In genomic region chr2:30421551-30422436, GRCh38 we compare ENCODE assay signal across 8 cellular contexts. TPM values are rescaled to one million over a fixed set of nuclear protein-coding genes. Genes with fewer than 3 reads are reported as not detected.
DNase-seq lines count a peak whose midpoint lies in the region; ATAC-seq and TF ChIP-seq lines count a peak whose summit lies in the region.

No MANE protein-coding gene starts in this region.

- H2AFZ ChIP-seq in OCI-LY3 (ENCODE audit: low read depth, low read length), result no peak overlapping the region

- peaks cover 49% of the 10 kb centered on the region for H3K27me3 ChIP-seq in OCI-LY3 (ENCODE audit: low read depth, low read length)
- no peaks in the 10 kb centered on the region for H3K27me3 ChIP-seq in suprapubic skin

- 36% methylated on average over 11 of the region's 11 CpGs for WGBS in suprapubic skin

- H3K36me3 ChIP-seq in OCI-LY3 (replicated peaks; ENCODE audit: low read depth, low read length), result no peaks in the 10 kb centered on the region
- no peaks in the 10 kb centered on the region for H3K36me3 ChIP-seq in suprapubic skin

- peaks cover 25% of the 10 kb centered on the region for H3K4me1 ChIP-seq in OCI-LY3 (ENCODE audit: low read length)
- peaks cover 38% of the 10 kb centered on the region for H3K4me1 ChIP-seq in suprapubic skin

- H3K9ac ChIP-seq in OCI-LY3 (ENCODE audit: low read length), result no peak overlapping the region

- H3K9me3 ChIP-seq in OCI-LY3 (ENCODE audit: insufficient read depth, low read length), result no peaks in the 10 kb centered on the region
- no peaks in the 10 kb centered on the region for H3K9me3 ChIP-seq in suprapubic skin

- H3K4me3 ChIP-seq in AG10803 (ENCODE audit: low read length) (peak overlapping the region; percentile 36), OCI-LY3 (ENCODE audit: low read length) (peak overlapping the region; percentile 5; the same call in 1 of the 2 replicates), suprapubic skin (no peak overlapping the region)

- ATAC-seq in GM21723 (IDR thresholded peaks at IDR 0.05; ENCODE audit: unreplicated experiment) (peak; percentile 32), left colon (peak; percentile 4), GM19455 (IDR thresholded peaks at IDR 0.05; ENCODE audit: unreplicated experiment) (no peak), GM19351 (IDR thresholded peaks at IDR 0.05; ENCODE audit: unreplicated experiment) (no peak)

- intact Hi-C loops in left colon (cut with DNase I, micrococcal nuclease), result no loop called here

- peak; percentile 95 for DNase-seq in AG10803 (ENCODE audit: low read depth)
- DNase-seq in amniotic epithelial cell (ENCODE audit: low read depth), result peak; percentile 36
- no peak for DNase-seq in left colon
- no peak for DNase-seq in suprapubic skin (ENCODE audit: low spot score in 2 of 2)

- H4K20me1 ChIP-seq in OCI-LY3 (ENCODE audit: insufficient read depth, low read length), result 0 out of 2 replicates have a peak, but pooled peaks cover 5% of the 10 kb centered on the region

- TF ChIP-seq EP300 in suprapubic skin (IDR thresholded peaks at IDR 0.05), result no peak

- H3K79me2 ChIP-seq in OCI-LY3 (ENCODE audit: low read length), result no peaks in the 10 kb centered on the region

- no peak for TF ChIP-seq POLR2A in suprapubic skin (IDR thresholded peaks at IDR 0.05)

- TF ChIP-seq CTCF in AG10803 (conservative IDR thresholded peaks at IDR 0.05; ENCODE audit: low read length) (no peak), OCI-LY3 (IDR thresholded peaks at IDR 0.05; ENCODE audit: low read depth, low read length) (no peak), suprapubic skin (IDR thresholded peaks at IDR 0.05) (no peak)

- H3K4me2 ChIP-seq in OCI-LY3 (ENCODE audit: low read length), result peak overlapping the region; percentile 31

- H3K27ac ChIP-seq in OCI-LY3 (ENCODE audit: low read length) (no peak overlapping the region), suprapubic skin (peak overlapping the region; percentile 36)

RNA-seq across cellular contexts. Expression of gene LCLAT1, which starts 25.3 kb away (rescaled TPM):
- 10 to 100 TPM; 18.0 to 20.6 TPM for total RNA-seq in left colon
- total RNA-seq in suprapubic skin, result 10 to 100 TPM; 10.3 to 20.6 (median 17.7) TPM

Comparison
In these comparisons a context has a peak if more than half of its experiments do, and no peak if none do; other contexts are left out.
1. DNase-seq: peak in AG10803 (single experiment) and amniotic epithelial cell (single experiment); none in left colon (0 of 2) and suprapubic skin (0 of 2).
2. ATAC-seq: peak in GM21723 (single experiment) and left colon (single experiment); none in GM19455 (single experiment) and GM19351 (single experiment).